23 cellular contexts compared by ENCODE assay signal in genomic region chr12:129902371-129903091, GRCh38. TPM values are rescaled to one million over a fixed set of nuclear protein-coding genes. Genes with fewer than 3 reads are reported as not detected.
DNase-seq lines count a peak whose midpoint lies in the region; ATAC-seq, FAIRE-seq and TF ChIP-seq lines count a peak whose summit lies in the region.
"Had no signal": no experiment of that assay in that cellular context is flagged by ENCODE, and none has a peak within 500 bp of the region (broad histone marks: within the 10 kb centered on the region; RNA-seq: fewer than 3 reads in every experiment).

No MANE protein-coding gene starts in this region.

- H4K20me1 ChIP-seq in astrocyte (ENCODE audit: insufficient read depth, low read length) = peaks cover 4% of the 10 kb centered on the region

- TF ChIP-seq CTCF in astrocyte (IDR thresholded peaks at IDR 0.05; ENCODE audit: insufficient read depth, low read depth, low read length) = no peak
- no peak for TF ChIP-seq CTCF in foreskin keratinocyte (conservative IDR thresholded peaks at IDR 0.05)

- H3K4me2 ChIP-seq in astrocyte (ENCODE audit: low read length) (peak overlapping the region; percentile 92), neuronal stem cell (ENCODE audit: insufficient read depth, low read length, poor library complexity, severe bottlenecking) (peak overlapping the region; percentile 97)

- peak overlapping the region; percentile 71 for H3K9ac ChIP-seq in ES-I3 (ENCODE audit: low read depth, low read length)
- peak overlapping the region; percentile 81 for H3K9ac ChIP-seq in astrocyte (ENCODE audit: low read length)
- peak overlapping the region; percentile 54 for H3K9ac ChIP-seq in neuronal stem cell (ENCODE audit: low read depth, low read length, poor library complexity)

- DNase-seq in astrocyte (ENCODE audit: low read depth) = peak; percentile 6
- no peak for DNase-seq in neuronal stem cell (ENCODE audit: low spot score)
- DNase-seq in foreskin keratinocyte = no peak
- no peak for DNase-seq in central memory CD4-positive, alpha-beta T cell
- DNase-seq in NOMO-1 treated with DMSO at 0.1 percent for 48 hours (lab: John Stamatoyannopoulos, UW; ENCODE audit: unreplicated experiment) = no peak
- DNase-seq in cerebellar cortex (ENCODE audit: low spot score) = no peak
- DNase-seq: activated CD4-positive, alpha-beta T cell treated with anti-CD3 and anti-CD28 coated beads for 1 hour; activated gamma-delta T cell; amniotic stem cell; CD8-positive, alpha-beta memory T cell; NCI-H2029; NCI-H526 treated with DMSO at 0.1 percent for 48 hours; sigmoid colon; substantia nigra; T1000 had no signal

- FAIRE-seq in astrocyte (lab: Jason Lieb, UNC) = no peak
- FAIRE-seq: frontal cortex, islet of Langerhans had no signal

- H3K36me3 Mint-ChIP-seq in astrocyte (ENCODE audit: low read depth, unreplicated experiment) = no peaks in the 10 kb centered on the region
- H3K36me3 Mint-ChIP-seq: CD8-positive, alpha-beta memory T cell; IgD-negative memory B cell had no signal

- H3K27ac ChIP-seq in astrocyte (ENCODE audit: low read depth, low read length) (no peak overlapping the region), neuronal stem cell (replicated peaks; ENCODE audit: low read length) (no peak overlapping the region), foreskin keratinocyte (no peak overlapping the region)
- H3K27ac ChIP-seq: coronary artery, sigmoid colon had no signal

- H2AK5ac ChIP-seq in neuronal stem cell (ENCODE audit: low read depth, low read length) = no peak overlapping the region

- H3K27me3 Mint-ChIP-seq in astrocyte (ENCODE audit: low read depth, unreplicated experiment) = no peaks in the 10 kb centered on the region

- no peaks in the 10 kb centered on the region; the same call in 1 of the 2 replicates for H3K4me1 ChIP-seq in ES-I3 (ENCODE audit: insufficient read depth, low read length)
- H3K4me1 ChIP-seq in astrocyte (ENCODE audit: insufficient read depth, low read length) = peaks cover 15% of the 10 kb centered on the region
- H3K4me1 ChIP-seq in neuronal stem cell (ENCODE audit: control insufficient read depth in 2 of 2, insufficient read depth in 1 of 2, low read depth in 1 of 2, low read length in 2 of 2) = peaks cover 0 to 8% of the 10 kb centered on the region in 2 donors
- no peaks in the 10 kb centered on the region for H3K4me1 ChIP-seq in foreskin keratinocyte
- H3K4me1 ChIP-seq: sigmoid colon had no signal

- H3K18ac ChIP-seq in neuronal stem cell (ENCODE audit: low read length) = peak overlapping the region; percentile 55

- H3K4ac ChIP-seq in neuronal stem cell (ENCODE audit: low read length) = no peak overlapping the region

- ATAC-seq in foreskin keratinocyte = no peak
- ATAC-seq: Panc1 had no signal

- no peak overlapping the region for H2BK5ac ChIP-seq in neuronal stem cell (ENCODE audit: low read length)

- H3K23ac ChIP-seq in neuronal stem cell (ENCODE audit: low read depth, low read length, poor library complexity) = peak overlapping the region; percentile 82

- peak overlapping the region; percentile 7 for H2BK15ac ChIP-seq in neuronal stem cell (ENCODE audit: low read length)

- H3K9me3 ChIP-seq in ES-I3 (ENCODE audit: control insufficient read depth, insufficient read depth, low read length) (no peaks in the 10 kb centered on the region), astrocyte (ENCODE audit: insufficient read depth, low read depth, low read length) (no peaks in the 10 kb centered on the region), neuronal stem cell (replicated peaks in 1 of 2; ENCODE audit: control insufficient read depth in 2 of 2, insufficient read depth in 1 of 2, low read depth in 1 of 2, low read length in 2 of 2) (no peaks in the 10 kb centered on the region)
- H3K9me3 ChIP-seq: sigmoid colon had no signal

- H3K14ac ChIP-seq in neuronal stem cell (ENCODE audit: low read length) = no peak overlapping the region

- no peak overlapping the region for H2BK12ac ChIP-seq in neuronal stem cell (ENCODE audit: low read length)

- no peak overlapping the region for H4K91ac ChIP-seq in neuronal stem cell (ENCODE audit: low read depth, low read length, poor library complexity)

- H3K4me3 Mint-ChIP-seq in astrocyte (ENCODE audit: unreplicated experiment) = no peak overlapping the region
- H3K4me3 Mint-ChIP-seq: CD8-positive, alpha-beta memory T cell had no signal

- peak overlapping the region; percentile 81 for H2AFZ ChIP-seq in astrocyte (ENCODE audit: low read depth, low read length)
- peak overlapping the region; percentile 45 for H2AFZ ChIP-seq in neuronal stem cell (ENCODE audit: low read length)

- no peaks in the 10 kb centered on the region for H3K79me1 ChIP-seq in neuronal stem cell (ENCODE audit: low read depth, low read length)

- H3K36me3 ChIP-seq in ES-I3 (ENCODE audit: insufficient read depth, low read length) (no peaks in the 10 kb centered on the region), astrocyte (ENCODE audit: insufficient read depth, low read length) (no peaks in the 10 kb centered on the region), neuronal stem cell (replicated peaks in 1 of 2; ENCODE audit: control insufficient read depth in 2 of 2, insufficient read depth in 2 of 2, low read length in 2 of 2) (no peaks in the 10 kb centered on the region)
- H3K36me3 ChIP-seq: sigmoid colon had no signal

- H4K8ac ChIP-seq in neuronal stem cell (ENCODE audit: low read depth, low read length) = no peak overlapping the region

- WGBS in neuronal stem cell (ENCODE audit: extremely low coverage in 2 of 2, insufficient read length in 2 of 2, insufficient replicate concordance in 1 of 2), 2 donors = no CpG with 5 or more reads among the region's 19 CpGs

- H2BK120ac ChIP-seq in neuronal stem cell (ENCODE audit: low read depth, low read length) = no peak overlapping the region

- peaks cover 7% of the 10 kb centered on the region for H3K9me3 Mint-ChIP-seq in astrocyte (ENCODE audit: unreplicated experiment)

- H3K4me3 ChIP-seq in astrocyte (ENCODE audit: insufficient read depth, low read depth, low read length) (peak overlapping the region; percentile 67), iPS-11a (ENCODE audit: low read depth, low read length) (peak overlapping the region; percentile 71), neuronal stem cell (ENCODE audit: low read length in 2 of 2) (peak overlapping the region in 1 of 2 donors; percentile 77)
- H3K4me3 ChIP-seq: coronary artery, sigmoid colon had no signal

- no peak overlapping the region for H3K27ac Mint-ChIP-seq in astrocyte (ENCODE audit: unreplicated experiment)
- H3K27ac Mint-ChIP-seq: CD8-positive, alpha-beta memory T cell; IgD-negative memory B cell had no signal

- H3K27me3 ChIP-seq in astrocyte (ENCODE audit: insufficient read depth, low read length) (peaks cover 18% of the 10 kb centered on the region), neuronal stem cell (ENCODE audit: control insufficient read depth in 3 of 3, insufficient read depth in 3 of 3, low read depth in 1 of 3, low read length in 3 of 3) (peaks cover 15 to 69% (median 58%) of the 10 kb centered on the region in 3 experiments), foreskin keratinocyte (peaks cover 29% of the 10 kb centered on the region)

- peaks cover 40% of the 10 kb centered on the region for H3K79me2 ChIP-seq in astrocyte (ENCODE audit: insufficient read depth, low read length)

- no peaks in the 10 kb centered on the region for H3K4me1 Mint-ChIP-seq in astrocyte (ENCODE audit: low read depth, unreplicated experiment)
- H3K4me1 Mint-ChIP-seq: CD8-positive, alpha-beta memory T cell had no signal

RNA-seq across cellular contexts. Expression of gene TMEM132D, which starts 1.3 kb away (rescaled TPM):
- total RNA-seq in astrocyte (not detected in 2 replicates), foreskin keratinocyte (not detected in 2 replicates)
- polyA plus RNA-seq in neuronal stem cell (2013, experiment 1 of 2) = 0.04 TPM
- polyA plus RNA-seq in neuronal stem cell (2013, experiment 2 of 2) = 0.03 TPM
- not detected in 2 replicates for polyA plus RNA-seq in foreskin keratinocyte
- total RNA-seq: CD8-positive, alpha-beta memory T cell; mesenteric fat pad had no signal
- polyA plus RNA-seq: CD8-positive, alpha-beta memory T cell; IgD-negative memory B cell had no signal
